In the genomic region with DNA sequence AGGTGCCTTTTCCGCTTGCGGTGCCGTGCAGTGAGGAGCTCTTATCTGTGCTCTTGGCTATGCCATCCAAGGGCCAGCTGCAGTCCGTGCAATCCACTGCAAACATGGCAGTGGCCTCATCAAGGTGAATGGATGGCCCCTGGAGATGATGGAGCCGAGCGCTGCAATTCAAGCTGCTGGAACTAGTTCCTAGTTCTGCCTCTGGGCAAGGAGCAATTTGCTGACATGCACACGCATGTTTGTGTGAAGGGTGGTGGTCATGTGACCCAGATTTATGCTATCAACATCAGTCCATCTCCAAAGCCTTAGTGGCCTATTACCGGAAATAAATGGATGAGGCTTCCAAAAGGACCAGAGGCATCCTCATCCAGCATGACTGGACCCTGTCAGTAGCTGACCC, we compare ENCODE assay signal across 15 cellular contexts. TPM values are rescaled to one million over a fixed set of nuclear protein-coding genes. Genes with fewer than 3 reads are reported as not detected.
DNase-seq lines count a peak whose midpoint lies in the region; ATAC-seq and TF ChIP-seq lines count a peak whose summit lies in the region.
"Had no signal": no experiment of that assay in that cellular context is flagged by ENCODE, and none has a peak within 500 bp of the region (broad histone marks: within the 10 kb centered on the region; RNA-seq: fewer than 3 reads in every experiment).

No MANE protein-coding gene starts in this region.

- POLR2A ChIA-PET in activated CD4-positive, alpha-beta T cell treated with anti-CD3 and anti-CD28 coated beads for 36 hours (lab: Charles Lee) = interaction anchor here (0.6 to 1.9 kb wide), 2 partner anchors 16 to 20 kb away, joined by 4 to 6 read pairs; no protein-coding TSS in a partner anchor

- WGBS in suprapubic skin = 63% methylated on average over 6 of the region's 8 CpGs

- H3K4me3 Mint-ChIP-seq in activated CD4-positive, alpha-beta T cell treated with anti-CD3 and anti-CD28 coated beads for 36 hours = no peak overlapping the region
- peak overlapping the region; percentile 91 to 92 for H3K4me3 Mint-ChIP-seq in effector memory CD8-positive, alpha-beta T cell

- no peak for DNase-seq in activated CD4-positive, alpha-beta T cell treated with anti-CD3 and anti-CD28 coated beads for 36 hours
- no peak for DNase-seq in activated CD4-positive, alpha-beta T cell treated with anti-CD3 and anti-CD28 coated beads for 48 hours
- peak; percentile 34 for DNase-seq in NCI-H69 (lab: John Stamatoyannopoulos, UW)
- no peak for DNase-seq in effector memory CD8-positive, alpha-beta T cell
- DNase-seq in suprapubic skin (ENCODE audit: low spot score in 2 of 2) = no peak
- no peak for DNase-seq in NCI-H2196 treated with DMSO at 0.1 percent for 48 hours (lab: John Stamatoyannopoulos, UW; ENCODE audit: unreplicated experiment)
- no peak for DNase-seq in NCI-H1048 (lab: John Stamatoyannopoulos, UW)
- DNase-seq: foreskin fibroblast, NCI-H1930, PC-3 had no signal

- peak overlapping the region; percentile 37 for H3K27ac Mint-ChIP-seq in activated CD4-positive, alpha-beta T cell treated with anti-CD3 and anti-CD28 coated beads for 36 hours
- H3K27ac Mint-ChIP-seq in effector memory CD8-positive, alpha-beta T cell = peak overlapping the region; percentile 98 to 99

- H3K9me3 Mint-ChIP-seq in activated CD4-positive, alpha-beta T cell treated with anti-CD3 and anti-CD28 coated beads for 36 hours (ENCODE audit: low read depth) = no peaks in the 10 kb centered on the region
- no peaks in the 10 kb centered on the region for H3K9me3 Mint-ChIP-seq in effector memory CD8-positive, alpha-beta T cell

- peaks cover 59% of the 10 kb centered on the region for H3K4me1 Mint-ChIP-seq in activated CD4-positive, alpha-beta T cell treated with anti-CD3 and anti-CD28 coated beads for 36 hours
- H3K4me1 Mint-ChIP-seq in effector memory CD8-positive, alpha-beta T cell (ENCODE audit: low read depth in 2 of 2) = peaks cover 54% of the 10 kb centered on the region in 2 donors

- no peak for TF ChIP-seq POLR2A in suprapubic skin (IDR thresholded peaks at IDR 0.05)

- no peak for TF ChIP-seq EP300 in suprapubic skin (IDR thresholded peaks at IDR 0.05)

- ATAC-seq in activated CD4-positive, alpha-beta T cell treated with anti-CD3 and anti-CD28 coated beads for 36 hours = no peak
- no peak for ATAC-seq in effector memory CD8-positive, alpha-beta T cell (replicated peaks)
- no peak for ATAC-seq in HG03159 (IDR thresholded peaks at IDR 0.05; ENCODE audit: unreplicated experiment)
- ATAC-seq: PC-3 had no signal

- no peak for TF ChIP-seq CTCF in suprapubic skin (IDR thresholded peaks at IDR 0.05)

- peaks cover 53% of the 10 kb centered on the region for H3K4me1 ChIP-seq in suprapubic skin

- H3K27me3 ChIP-seq in suprapubic skin = no peaks in the 10 kb centered on the region

- H3K36me3 Mint-ChIP-seq in activated CD4-positive, alpha-beta T cell treated with anti-CD3 and anti-CD28 coated beads for 36 hours (ENCODE audit: low read depth) = peaks cover 8% of the 10 kb centered on the region
- peaks cover 45% of the 10 kb centered on the region for H3K36me3 Mint-ChIP-seq in effector memory CD8-positive, alpha-beta T cell (ENCODE audit: insufficient read depth)

- no peaks in the 10 kb centered on the region for H3K27me3 Mint-ChIP-seq in activated CD4-positive, alpha-beta T cell treated with anti-CD3 and anti-CD28 coated beads for 36 hours
- no peaks in the 10 kb centered on the region for H3K27me3 Mint-ChIP-seq in effector memory CD8-positive, alpha-beta T cell

- intact Hi-C loops in activated CD4-positive, alpha-beta T cell treated with anti-CD3 and anti-CD28 coated beads for 36 hours (cut with DNase I, micrococcal nuclease) = no loop called here

- peak overlapping the region; percentile 90 for H3K27ac ChIP-seq in suprapubic skin

- no peak overlapping the region for H3K4me3 ChIP-seq in suprapubic skin
- H3K4me3 ChIP-seq: smooth muscle cell had no signal

- H3K9me3 ChIP-seq in suprapubic skin = no peaks in the 10 kb centered on the region

- CTCF ChIA-PET in activated CD4-positive, alpha-beta T cell treated with anti-CD3 and anti-CD28 coated beads for 36 hours (lab: Charles Lee) = interaction anchor here (0.6 to 11.0 kb wide), 3 partner anchors 19 to 560 kb away, joined by 5 to 139 read pairs (median 49); no protein-coding TSS in a partner anchor

- H3K36me3 ChIP-seq in suprapubic skin = no peaks in the 10 kb centered on the region

RNA-seq across cellular contexts. Expression of gene EHD1, which starts 3.1 kb away (rescaled TPM):
- 10 to 100 TPM; 71.0 to 73.6 TPM for total RNA-seq in activated CD4-positive, alpha-beta T cell treated with anti-CD3 and anti-CD28 coated beads for 36 hours
- 10 to 100 TPM; 47.8 to 85.4 (median 76.8) TPM for total RNA-seq in suprapubic skin

RNA-seq across cellular contexts. Expression of gene ATG2A, which starts 35.5 kb away (rescaled TPM):
- 10 to 100 TPM; 15.8 to 16.7 TPM for total RNA-seq in activated CD4-positive, alpha-beta T cell treated with anti-CD3 and anti-CD28 coated beads for 36 hours
- 10 to 100 TPM; 69.5 to 82.2 (median 76.0) TPM for total RNA-seq in suprapubic skin

RNA-seq across cellular contexts. Expression of gene CDC42BPG, which starts 37.0 kb away (rescaled TPM):
- under 1 TPM; 0.28 to 0.39 TPM for total RNA-seq in activated CD4-positive, alpha-beta T cell treated with anti-CD3 and anti-CD28 coated beads for 36 hours
- total RNA-seq in suprapubic skin = 10 to 100 TPM; 42.2 to 64.9 (median 61.1) TPM

RNA-seq across cellular contexts. Expression of gene PPP2R5B, which starts 43.0 kb away (rescaled TPM):
- 10 to 100 TPM; 13.2 to 13.5 TPM for total RNA-seq in activated CD4-positive, alpha-beta T cell treated with anti-CD3 and anti-CD28 coated beads for 36 hours
- 10 to 100 TPM; 20.1 to 38.3 (median 27.3) TPM for total RNA-seq in suprapubic skin

RNA-seq across cellular contexts. Expression of gene GPHA2, which starts 54.2 kb away (rescaled TPM):
- under 1 TPM in 1 of 2 experiments, not detected in 1; 0.34 TPM for total RNA-seq in activated CD4-positive, alpha-beta T cell treated with anti-CD3 and anti-CD28 coated beads for 36 hours
- total RNA-seq in suprapubic skin = not detected
- total RNA-seq: dermis microvascular lymphatic vessel endothelial cell; kidney epithelial cell; PC-3; smooth muscle cell; T-helper 2 cell treated with Interferon-gamma antibody and Interleukin-4, amounts not matched to agents 100 ng/mL and 5 ng/mL, for 36 hours had no signal

Comparison
In these comparisons a context has a peak if more than half of its experiments do, and no peak if none do; other contexts are left out.
1. RNA of gene CDC42BPG, which starts 37.0 kb away (total RNA-seq): 42.2 to 64.9 TPM in suprapubic skin; 0.28 to 0.39 TPM in activated CD4-positive, alpha-beta T cell treated with anti-CD3 and anti-CD28 coated beads for 36 hours; every median in the first group is over 10 times any median in the second.